9 cellular contexts compared by ENCODE assay signal in genomic region chr5:17221843-17222614, GRCh38. TPM values are rescaled to one million over a fixed set of nuclear protein-coding genes. Genes with fewer than 3 reads are reported as not detected.
DNase-seq lines count a peak whose midpoint lies in the region; ATAC-seq and TF ChIP-seq lines count a peak whose summit lies in the region.
"Had no signal": no experiment of that assay in that cellular context is flagged by ENCODE, and none has a peak within 500 bp of the region (broad histone marks: within the 10 kb centered on the region; RNA-seq: fewer than 3 reads in every experiment).

No MANE protein-coding gene starts in this region.

- H4K20me1 ChIP-seq in MM.1S (ENCODE audit: insufficient read depth, low read length), result no peaks in the 10 kb centered on the region

- DNase-seq in MM.1S (peak; percentile 85), cardiac fibroblast (ENCODE audit: low read depth in 2 of 2) (peak; percentile 27 to 37), renal cortical epithelial cell (ENCODE audit: low read depth) (peak; percentile 56), SIG-M5 treated with dmso at 0.1 percent for 504 hours (lab: John Stamatoyannopoulos, UW; ENCODE audit: unreplicated experiment) (no peak), uterus (no peak)
- DNase-seq in activated CD4-positive, alpha-beta T cell treated with anti-CD3 and anti-CD28 coated beads, Interleukin-2, amount 50 U/mL, for 48 hours, result no peak
- DNase-seq: stimulated activated CD4-positive, alpha-beta T cell treated with anti-CD3 and anti-CD28 coated beads, Interleukin-4, amount 100 ng/mL, for 4 hours had no signal

- peaks cover 23% of the 10 kb centered on the region for H3F3A ChIP-seq in MM.1S (ENCODE audit: insufficient read depth, low read length)

- ATAC-seq in GM21423 (IDR thresholded peaks at IDR 0.05; ENCODE audit: unreplicated experiment) (peak; percentile 24), GM19395 (IDR thresholded peaks at IDR 0.05; ENCODE audit: unreplicated experiment) (no peak)

- H3K9me2 ChIP-seq in MM.1S (replicated peaks; ENCODE audit: insufficient read depth, low read length), result no peaks in the 10 kb centered on the region

- H3K9ac ChIP-seq in MM.1S (ENCODE audit: low read length), result peak overlapping the region; percentile 20; the same call in 1 of the 2 replicates

- TF ChIP-seq CTCF in MM.1S (IDR thresholded peaks at IDR 0.05; ENCODE audit: low read length) (no peak), cardiac fibroblast (IDR thresholded peaks at IDR 0.05; ENCODE audit: low read depth, low read length) (no peak), uterus (IDR thresholded peaks at IDR 0.05) (no peak)

- H3K4me1 ChIP-seq in MM.1S (ENCODE audit: low read length), result peaks cover 32% of the 10 kb centered on the region
- no peaks in the 10 kb centered on the region for H3K4me1 ChIP-seq in uterus

- peaks cover 88% of the 10 kb centered on the region for H3K79me2 ChIP-seq in MM.1S (ENCODE audit: low read length)

- H2AFZ ChIP-seq in MM.1S (ENCODE audit: low read length), result no peak overlapping the region

- peak overlapping the region; percentile 73 for H3K27ac ChIP-seq in MM.1S (ENCODE audit: low read length)
- H3K27ac ChIP-seq in uterus, result no peak overlapping the region

- peak overlapping the region; percentile 61 for H3K4me2 ChIP-seq in MM.1S (ENCODE audit: low read depth, low read length)

- H3K27me3 ChIP-seq in MM.1S (replicated peaks; ENCODE audit: insufficient read depth, low read length) (no peaks in the 10 kb centered on the region), uterus (no peaks in the 10 kb centered on the region)

- no peak overlapping the region for H3K4me3 ChIP-seq in MM.1S (ENCODE audit: low read length)
- H3K4me3 ChIP-seq in cardiac fibroblast (replicated peaks in 1 of 2; ENCODE audit: low read depth in 2 of 2, low read length in 2 of 2), result no peak overlapping the region
- no peak overlapping the region for H3K4me3 ChIP-seq in uterus

- no peak for TF ChIP-seq POLR2A in uterus (IDR thresholded peaks at IDR 0.05)

- H3K36me3 ChIP-seq in MM.1S (replicated peaks; ENCODE audit: insufficient read depth, low read length), result no peaks in the 10 kb centered on the region
- no peaks in the 10 kb centered on the region for H3K36me3 ChIP-seq in uterus

- no peaks in the 10 kb centered on the region for H3K9me3 ChIP-seq in MM.1S (replicated peaks; ENCODE audit: insufficient read depth, low read length)
- no peaks in the 10 kb centered on the region for H3K9me3 ChIP-seq in uterus

- intact Hi-C loops in uterus (cut with DNase I; ENCODE audit: low total_unique reads), result no loop called here

RNA-seq across cellular contexts. Expression of gene BASP1, which starts 4.6 kb away (rescaled TPM):
- total RNA-seq in renal cortical epithelial cell (79.5 and 82.6 TPM in 2 replicates), uterus (10 to 100 TPM; 21.5 to 64.8 (median 26.7) TPM)

Comparison
In these comparisons a context has a peak if more than half of its experiments do, and no peak if none do; other contexts are left out.
1. DNase-seq: peak in MM.1S (single experiment), cardiac fibroblast (2 of 2) and renal cortical epithelial cell (single experiment); none in SIG-M5 treated with dmso at 0.1 percent for 504 hours (single experiment), activated CD4-positive, alpha-beta T cell treated with anti-CD3 and anti-CD28 coated beads, Interleukin-2, amount 50 U/mL, for 48 hours (0 of 2) and uterus (0 of 2).